Comparison of ENCODE assay signal across 13 cellular contexts in genomic region chr12:96020314-96021003, GRCh38. TPM values are rescaled to one million over a fixed set of nuclear protein-coding genes. Genes with fewer than 3 reads are reported as not detected.
DNase-seq lines count a peak whose midpoint lies in the region; ATAC-seq and TF ChIP-seq lines count a peak whose summit lies in the region.
"Had no signal": no experiment of that assay in that cellular context is flagged by ENCODE, and none has a peak within 500 bp of the region (broad histone marks: within the 10 kb centered on the region; RNA-seq: fewer than 3 reads in every experiment).

No MANE protein-coding gene starts in this region.

- peaks cover 47% of the 10 kb centered on the region for H3K36me3 Mint-ChIP-seq in activated T-helper 2 cell treated with anti-CD3 and anti-CD28 coated beads, Interferon-gamma antibody, Interleukin-2, Interleukin-4, amounts not matched to agents 10 μg/mL and 5 μg/mL and 100 μg/mL, durations not matched to agents 14 hours and 24 hours and 36 hours (ENCODE audit: low read depth)

- H3K9me3 Mint-ChIP-seq in activated T-helper 2 cell treated with anti-CD3 and anti-CD28 coated beads, Interferon-gamma antibody, Interleukin-2, Interleukin-4, amounts not matched to agents 10 μg/mL and 5 μg/mL and 100 μg/mL, durations not matched to agents 14 hours and 24 hours and 36 hours: no peaks in the 10 kb centered on the region

- peaks cover 2% of the 10 kb centered on the region for H3K4me1 Mint-ChIP-seq in activated T-helper 2 cell treated with anti-CD3 and anti-CD28 coated beads, Interferon-gamma antibody, Interleukin-2, Interleukin-4, amounts not matched to agents 10 μg/mL and 5 μg/mL and 100 μg/mL, durations not matched to agents 14 hours and 24 hours and 36 hours (ENCODE audit: low read depth)

- H3K27me3 Mint-ChIP-seq in activated T-helper 2 cell treated with anti-CD3 and anti-CD28 coated beads, Interferon-gamma antibody, Interleukin-2, Interleukin-4, amounts not matched to agents 10 μg/mL and 5 μg/mL and 100 μg/mL, durations not matched to agents 14 hours and 24 hours and 36 hours (ENCODE audit: low read depth): no peaks in the 10 kb centered on the region

- ATAC-seq in GM18907 (IDR thresholded peaks at IDR 0.05; ENCODE audit: unreplicated experiment) (peak; percentile 91), HG02588 (IDR thresholded peaks at IDR 0.05; ENCODE audit: unreplicated experiment) (peak; percentile 93), HG03460 (IDR thresholded peaks at IDR 0.05; ENCODE audit: unreplicated experiment) (peak; percentile 93), left lung (peak; percentile 60)

- TF ChIP-seq POLR2A in ovary (IDR thresholded peaks at IDR 0.05): no peak

- no peak for TF ChIP-seq EP300 in ovary (IDR thresholded peaks at IDR 0.05)

- no peak overlapping the region for H3K4me3 Mint-ChIP-seq in activated T-helper 2 cell treated with anti-CD3 and anti-CD28 coated beads, Interferon-gamma antibody, Interleukin-2, Interleukin-4, amounts not matched to agents 10 μg/mL and 5 μg/mL and 100 μg/mL, durations not matched to agents 14 hours and 24 hours and 36 hours (ENCODE audit: low read depth)

- H3K9me3 ChIP-seq in left lung (no peaks in the 10 kb centered on the region), ovary (no peaks in the 10 kb centered on the region)

- H3K4me3 ChIP-seq in left lung (no peak overlapping the region), ovary (no peak overlapping the region)
- H3K4me3 ChIP-seq: skin epidermis had no signal

- 88 to 94% (median 92%) methylated on average over 3 of the region's 3 CpGs for WGBS in ovary, 3 donors

- H3K27ac ChIP-seq in left lung: peak overlapping the region; percentile 39 to 62
- no peak overlapping the region for H3K27ac ChIP-seq in ovary

- no peak overlapping the region for H3K27ac Mint-ChIP-seq in activated T-helper 2 cell treated with anti-CD3 and anti-CD28 coated beads, Interferon-gamma antibody, Interleukin-2, Interleukin-4, amounts not matched to agents 10 μg/mL and 5 μg/mL and 100 μg/mL, durations not matched to agents 14 hours and 24 hours and 36 hours

- no peaks in the 10 kb centered on the region for H3K27me3 ChIP-seq in left lung
- no peaks in the 10 kb centered on the region for H3K27me3 ChIP-seq in ovary

- H3K36me3 ChIP-seq in left lung (peaks cover 0 to 97% of the 10 kb centered on the region in 2 donors), ovary (no peaks in the 10 kb centered on the region)

- intact Hi-C loops in left lung (cut with DNase I) (no loop called here), ovary (cut with DNase I) (no loop called here)
- intact Hi-C loops in activated T-helper 2 cell treated with anti-CD3 and anti-CD28 coated beads, Interferon-gamma antibody, Interleukin-2, Interleukin-4, amounts not matched to agents 10 μg/mL and 5 μg/mL and 100 μg/mL, durations not matched to agents 14 hours and 24 hours and 36 hours (cut with micrococcal nuclease): no loop called here

- no peak for TF ChIP-seq CTCF in left lung (IDR thresholded peaks at IDR 0.05)
- TF ChIP-seq CTCF in ovary (IDR thresholded peaks at IDR 0.05): no peak

- H3K4me1 ChIP-seq in left lung (peaks cover 0 to 23% of the 10 kb centered on the region in 2 donors), ovary (ENCODE audit: insufficient read depth) (no peaks in the 10 kb centered on the region)

- DNase-seq in left lung (no peak), ovary (no peak), kidney glomerular epithelial cell (lab: John Stamatoyannopoulos, UW) (no peak), NCI-H2029 treated with DMSO at 0.1 percent for 48 hours (lab: John Stamatoyannopoulos, UW) (no peak)
- no peak for DNase-seq in activated T-helper 2 cell treated with anti-CD3 and anti-CD28 coated beads, Interferon-gamma antibody, Interleukin-2, Interleukin-4, amounts not matched to agents 10 μg/mL and 5 μg/mL and 100 μg/mL, durations not matched to agents 14 hours and 24 hours and 36 hours (ENCODE audit: low spot score)
- DNase-seq: caudate nucleus; DMS79; NCI-H2081; stimulated activated naive CD4-positive, alpha-beta T cell treated with Interleukin-2 at 50 U/mL for 16 hours had no signal

RNA-seq across cellular contexts. Expression of gene LTA4H, which starts 14.9 kb away (rescaled TPM):
- total RNA-seq in left lung: 100 to 1,000 TPM; 201 to 227 TPM
- 63.6 and 65.2 TPM in 2 replicates for total RNA-seq in activated T-helper 2 cell treated with anti-CD3 and anti-CD28 coated beads, Interferon-gamma antibody, Interleukin-2, Interleukin-4, amounts not matched to agents 10 μg/mL and 5 μg/mL and 100 μg/mL, durations not matched to agents 14 hours and 24 hours and 36 hours
- total RNA-seq in ovary: 100 to 1,000 TPM in 4 of 7 donors, 10 to 100 TPM in 3; 82.8 to 143 (median 106) TPM
- polyA plus RNA-seq in ovary: 100 to 1,000 TPM in 1 of 2 donors, 10 to 100 TPM in 1; 91.2 to 282 TPM

RNA-seq across cellular contexts. Expression of gene HAL, which starts 24.3 kb away (rescaled TPM):
- total RNA-seq in left lung: 1 to 10 TPM; 1.1 to 7.1 TPM
- total RNA-seq in activated T-helper 2 cell treated with anti-CD3 and anti-CD28 coated beads, Interferon-gamma antibody, Interleukin-2, Interleukin-4, amounts not matched to agents 10 μg/mL and 5 μg/mL and 100 μg/mL, durations not matched to agents 14 hours and 24 hours and 36 hours: 0.30 and 0.57 TPM in 2 replicates
- 1 to 10 TPM in 1 of 7 donors, under 1 TPM in 6; 0.23 to 2.9 (median 0.64) TPM for total RNA-seq in ovary
- 1 to 10 TPM in 1 of 2 donors, under 1 TPM in 1; 0.08 to 1.8 TPM for polyA plus RNA-seq in ovary

Comparison
In these comparisons a context has a peak if more than half of its experiments do, and no peak if none do; other contexts are left out.
1. H3K27ac ChIP-seq: peak in left lung (2 of 2); none in ovary (0 of 2).
2. Peak in every context shown above with its lines, with median percentiles within 50 percentile points of each other: ATAC-seq.